In genomic region chrX:75155830-75156525, GRCh38 we compare ENCODE assay signal across 8 cellular contexts.
DNase-seq lines count a peak whose midpoint lies in the region; ATAC-seq and TF ChIP-seq lines count a peak whose summit lies in the region.

Gene ABCB7, minus strand, starts transcription at chrX:75156283. Its CDS starts 11 bp downstream, at chrX:75156272.

- TF ChIP-seq CTCF in AG09309 (IDR thresholded peaks at IDR 0.05; ENCODE audit: control insufficient read depth, insufficient read depth, low read depth, low read length, missing control alignments) (peak; percentile 22), coronary artery (IDR thresholded peaks at IDR 0.05) (no peak)

- peak; percentile 62 for TF ChIP-seq POLR2A in GM18951 (IDR thresholded peaks at IDR 0.05; ENCODE audit: extremely low read depth, insufficient read depth, insufficient read length)

- ATAC-seq in HG03280 (IDR thresholded peaks at IDR 0.05; ENCODE audit: unreplicated experiment) = peak; percentile 90

- in situ Hi-C loops in GM18951 (cut with MboI; ENCODE audit: low sequenced_read_pairs, unreplicated experiment) = no loop called here

- no peaks in the 10 kb centered on the region for H3K27me3 ChIP-seq in layer of hippocampus (ENCODE audit: control insufficient read depth, insufficient read depth, low read length)

- peak within 1 kb of the TSS; percentile 70 for H3K4me3 ChIP-seq in AG09309 (ENCODE audit: control insufficient read depth, low read depth, low read length)
- H3K4me3 ChIP-seq in coronary artery = peak within 1 kb of the TSS; percentile 76

- DNase-seq in AG09309 (ENCODE audit: low read depth) (peak; percentile 17), NCI-H446 (lab: John Stamatoyannopoulos, UW) (peak; percentile 62 to 68), coronary artery (ENCODE audit: low spot score) (no peak)
- DNase-seq in activated CD4-positive, alpha-beta T cell treated with anti-CD3 and anti-CD28 coated beads for 24 hours (ENCODE audit: low read depth in 2 of 2) = peak; percentile 7 to 27
- DNase-seq in stimulated activated CD4-positive, alpha-beta T cell treated with anti-CD3 and anti-CD28 coated beads, Interleukin-1b, Interleukin-23, amount 100 ng/mL, for 24 hours (ENCODE audit: low read depth in 4 of 4, low spot score in 1 of 4) = peak; percentile 23 to 31 (median 28)

- peak within 1 kb of the TSS; percentile 46 to 79 for H3K27ac ChIP-seq in coronary artery
- peak within 1 kb of the TSS; percentile 40 for H3K27ac ChIP-seq in layer of hippocampus (ENCODE audit: low read depth, low read length)
